In the genomic region with DNA sequence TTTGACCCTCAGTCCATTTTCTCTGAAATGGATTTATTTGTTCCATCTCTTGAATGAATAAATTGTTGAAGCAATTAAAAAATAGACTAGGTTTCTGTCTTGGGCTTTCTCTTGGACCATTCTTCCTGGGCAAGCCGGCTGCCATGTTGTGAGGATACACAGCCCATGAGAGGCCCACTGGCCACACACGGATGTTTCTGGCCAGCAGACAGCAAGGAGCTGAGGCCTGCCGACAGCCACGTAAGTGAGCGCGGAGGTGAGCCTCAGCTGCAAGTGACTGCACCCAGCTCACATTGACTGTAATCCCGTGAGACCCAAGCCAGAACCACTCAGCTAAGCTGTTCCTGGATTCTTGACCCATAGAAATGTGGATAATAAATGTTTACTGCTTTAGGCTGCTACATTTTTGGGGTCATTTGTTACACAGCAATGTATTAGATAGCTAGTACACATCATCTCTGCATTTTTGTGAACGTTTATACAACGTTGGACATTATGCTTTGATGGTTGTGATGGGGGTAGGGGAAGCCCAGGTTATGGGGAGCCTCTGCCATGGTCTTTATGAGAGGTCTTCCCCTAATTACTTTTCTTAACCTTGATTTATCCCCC, we compare ENCODE assay signal across 1 cellular context.
A peak's percentile ranks its signal among the peaks of the same experiment; 100 is the strongest.
TF ChIP-seq lines count a peak whose summit lies in the region.

No MANE protein-coding gene starts in this region.

TF ChIP-seq in K562, 482 proteins besides CTCF, POLR2A, EP300 and RAD21:
- TF ChIP-seq NCOA1 (IDR thresholded peaks at IDR 0.05; ENCODE audit: low read depth), result no peak
- TF ChIP-seq BCOR (IDR thresholded peaks at IDR 0.05), result peak; percentile 52; the same call in 1 of the 2 replicates
- TF ChIP-seq BACH1 (tag; IDR thresholded peaks at IDR 0.05), result no peak
- no peak for TF ChIP-seq FOXA1 (IDR thresholded peaks at IDR 0.05; ENCODE audit: borderline replicate concordance)
- TF ChIP-seq RBM25 (IDR thresholded peaks at IDR 0.05; ENCODE audit: low read depth, low read length, severe bottlenecking), result peak; percentile 62
- 0 out of 2 replicates have a peak, but pooled peaks have one; percentile 29 for TF ChIP-seq TRIM28 (IDR thresholded peaks at IDR 0.05)
